In the genomic region with DNA sequence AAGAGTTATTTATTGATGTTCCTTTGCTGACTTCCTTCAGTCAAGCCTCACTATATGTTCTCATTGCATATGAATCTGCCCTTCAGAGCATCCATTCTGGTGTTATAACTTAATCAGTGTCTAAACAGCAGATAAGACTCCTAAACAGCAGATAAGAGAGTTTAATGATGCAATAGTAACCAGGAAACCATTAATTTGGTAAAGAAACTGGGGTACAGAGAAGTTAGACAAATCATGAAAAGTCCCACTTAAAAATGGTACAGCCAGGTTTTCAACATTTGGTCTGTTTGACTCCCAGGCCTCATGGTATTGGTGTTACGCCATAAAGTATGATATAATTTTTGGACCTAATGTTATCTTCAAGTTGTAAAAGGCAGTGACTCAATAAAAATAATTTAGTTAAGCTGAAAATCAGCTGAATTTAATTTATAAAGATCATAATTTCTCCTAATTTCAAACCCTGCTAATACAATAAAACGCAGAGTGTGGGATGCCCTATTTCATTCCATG, we compare ENCODE assay signal across 20 cellular contexts.
DNase-seq lines count a peak whose midpoint lies in the region; ATAC-seq, FAIRE-seq and TF ChIP-seq lines count a peak whose summit lies in the region.
"Had no signal": no experiment of that assay in that cellular context is flagged by ENCODE, and none has a peak within 500 bp of the region (broad histone marks: within the 10 kb centered on the region; RNA-seq: fewer than 3 reads in every experiment).

No MANE protein-coding gene starts in this region.

- peak overlapping the region; percentile 41 to 79 for H3K27ac ChIP-seq in right atrium auricular region
- H3K27ac ChIP-seq: A549, C4-2B, Peyer's patch had no signal

- no peaks in the 10 kb centered on the region for H3K27me3 Mint-ChIP-seq in HFFc6 (ENCODE audit: insufficient read depth)
- H3K27me3 Mint-ChIP-seq: IgD-negative memory B cell had no signal

- ATAC-seq in HG03432 (IDR thresholded peaks at IDR 0.05; ENCODE audit: unreplicated experiment) (no peak), GM18861 (IDR thresholded peaks at IDR 0.05; ENCODE audit: unreplicated experiment) (no peak), HG02678 (IDR thresholded peaks at IDR 0.05; ENCODE audit: unreplicated experiment) (no peak)
- ATAC-seq: A549 had no signal

- H3K36me3 Mint-ChIP-seq in HFFc6 (ENCODE audit: low read depth): peaks cover 9% of the 10 kb centered on the region
- H3K36me3 Mint-ChIP-seq: IgD-negative memory B cell had no signal

- TF ChIP-seq POLR2A in GM12892 (IDR thresholded peaks at IDR 0.05; ENCODE audit: low read depth, low read length): no peak

- no peaks in the 10 kb centered on the region for H3K27me3 ChIP-seq in right atrium auricular region
- H3K27me3 ChIP-seq: Peyer's patch had no signal

- H3K4me1 ChIP-seq in right atrium auricular region: peaks cover 0 to 79% of the 10 kb centered on the region in 2 donors
- H3K4me1 ChIP-seq: Peyer's patch had no signal

- no peaks in the 10 kb centered on the region for H3K36me3 ChIP-seq in right atrium auricular region
- H3K36me3 ChIP-seq: Peyer's patch had no signal

- TF ChIP-seq CTCF in HFFc6 (IDR thresholded peaks at IDR 0.05): no peak
- no peak for TF ChIP-seq CTCF in right atrium auricular region (IDR thresholded peaks at IDR 0.05)

- no peak overlapping the region for H3K4me3 Mint-ChIP-seq in HFFc6
- H3K4me3 Mint-ChIP-seq: IgD-negative memory B cell had no signal

- H3K4me1 Mint-ChIP-seq in HFFc6 (ENCODE audit: low read depth): peaks cover 96% of the 10 kb centered on the region
- H3K4me1 Mint-ChIP-seq: IgD-negative memory B cell had no signal

- H3K27ac Mint-ChIP-seq in HFFc6: peak overlapping the region; percentile 29; the same call in 1 of the 2 replicates
- H3K27ac Mint-ChIP-seq: IgD-negative memory B cell had no signal

- DNase-seq in GM12892 (ENCODE audit: insufficient read length) (no peak), HFFc6 (no peak), amniotic epithelial cell (ENCODE audit: low read depth) (peak; percentile 74), right atrium auricular region (ENCODE audit: low spot score) (no peak)
- no peak for DNase-seq in stimulated activated CD4-positive, alpha-beta T cell treated with anti-CD3 and anti-CD28 coated beads, Interleukin-2, amount 100 ng/mL, for 48 hours
- DNase-seq: COR-L47, DMS153, NCI-H1417, NCI-H1930, NCI-H2171, NCI-H774, Peyer's patch, SHP77 treated with DMSO at 0.1 percent for 48 hours had no signal

- H3K9me3 ChIP-seq in right atrium auricular region: no peaks in the 10 kb centered on the region
- H3K9me3 ChIP-seq: A549, Peyer's patch had no signal

- H3K4me3 ChIP-seq in right atrium auricular region: no peak overlapping the region
- H3K4me3 ChIP-seq: A549, Peyer's patch had no signal

- no peaks in the 10 kb centered on the region for H3K9me3 Mint-ChIP-seq in HFFc6
- H3K9me3 Mint-ChIP-seq: IgD-negative memory B cell had no signal

- FAIRE-seq in GM12892 (lab: Jason Lieb, UNC): peak; percentile 21
- FAIRE-seq: A549, H1 had no signal
